ENCODE assay signal across 25 cellular contexts in genomic region chr20:50436696-50437095, GRCh38.
"Had no signal": no experiment of that assay in that cellular context is flagged by ENCODE, and none has a peak within 500 bp of the region (broad histone marks: within the 10 kb centered on the region; RNA-seq: fewer than 3 reads in every experiment).

No MANE protein-coding gene starts in this region.

- DNase-seq: activated CD4-positive, alpha-beta memory T cell treated with anti-CD3 and anti-CD28 coated beads for 36 hours; activated CD4-positive, alpha-beta T cell treated with anti-CD3 and anti-CD28 coated beads for 48 hours; activated gamma-delta T cell; activated naive CD4-positive, alpha-beta T cell treated with anti-CD3 and anti-CD28 coated beads, Interleukin-2, amount 50 U/mL, for 16 hours; activated naive CD8-positive, alpha-beta T cell treated with anti-CD3 and anti-CD28 coated beads, Interleukin-2, amount 50 U/mL, for 24 hours; anterior cingulate cortex; body of pancreas; effector memory CD4-positive, alpha-beta T cell; foreskin melanocyte; glutamatergic neuron; immature natural killer cell; kidney glomerular epithelial cell; left lung; midbrain; occipital lobe; small intestine; stimulated activated CD4-positive, alpha-beta T cell treated with anti-CD3 and anti-CD28 coated beads, Interleukin-15, amount 100 ng/mL, for 24 hours; stomach; T-helper 2 cell; transverse colon; uterus had no signal

- H3K9me3 ChIP-seq: body of pancreas, left lung, stomach, suprapubic skin, transverse colon, uterus had no signal

- H3K27ac ChIP-seq: body of pancreas, hepatocyte, left lung, suprapubic skin, uterus had no signal

- H3K4me1 ChIP-seq: uterus had no signal

- H3K36me3 ChIP-seq: left lung, stomach, suprapubic skin, transverse colon, uterus had no signal

- H2AFZ ChIP-seq: hepatocyte had no signal

- ATAC-seq: activated naive CD8-positive, alpha-beta T cell treated with anti-CD3 and anti-CD28 coated beads, Interleukin-2, amount 50 U/mL, for 24 hours; body of pancreas; left lung; sciatic nerve; stimulated activated memory B cell treated with anti-CD40 and anti-IgM and Interleukin-4, amounts not matched to agents 10 μg/mL and 1 μg/mL and 100 μg/mL, for 72 hours had no signal

- H3K4me2 ChIP-seq: hepatocyte had no signal

- H3K4me3 ChIP-seq: body of pancreas, hepatocyte, left lung, stomach, suprapubic skin, transverse colon, uterus had no signal

- H3K79me2 ChIP-seq: hepatocyte had no signal

- H3K27me3 ChIP-seq: body of pancreas, hepatocyte, left lung, stomach, suprapubic skin, transverse colon, uterus had no signal
